Comparison of ENCODE assay signal across 1 cellular context in the genomic region with DNA sequence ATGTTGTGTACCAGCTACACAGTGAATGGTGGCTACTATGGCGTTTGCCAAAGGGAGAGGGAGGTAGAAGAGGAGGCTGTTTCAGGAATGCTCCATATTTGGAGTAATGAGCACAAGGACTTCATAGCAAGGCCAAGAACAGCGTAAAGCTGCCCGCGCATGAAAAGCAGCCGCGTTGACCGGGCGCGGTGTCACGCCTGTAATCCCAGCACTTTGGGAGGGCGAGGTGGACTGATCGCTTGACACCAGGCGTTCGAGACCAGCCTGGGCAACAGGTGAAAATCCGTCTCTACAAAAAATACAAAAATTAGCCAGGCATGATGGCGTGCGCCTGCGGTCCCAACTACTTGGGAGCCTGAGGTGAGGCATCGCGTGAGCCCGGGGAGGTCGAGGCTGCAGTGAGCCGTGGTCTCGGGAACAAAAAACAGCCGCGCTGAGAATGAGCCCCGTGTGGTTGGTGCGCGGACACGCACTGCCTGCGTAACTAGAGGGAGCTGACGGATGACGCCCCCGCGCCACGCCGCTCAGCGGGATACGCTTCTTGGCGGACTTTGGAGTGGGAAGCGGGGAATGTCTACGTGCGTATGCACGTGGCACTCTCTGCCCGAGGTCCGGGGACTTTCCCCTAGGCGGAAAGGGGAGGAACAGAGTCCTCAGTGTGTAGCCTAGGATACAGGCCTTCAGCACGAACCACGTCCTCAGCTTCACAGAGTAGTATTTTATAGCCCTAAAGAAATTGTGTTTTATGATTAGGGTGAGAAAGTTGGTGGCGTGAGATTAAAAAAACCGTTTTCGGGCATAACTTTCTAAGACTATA.
TF ChIP-seq lines count a peak whose summit lies in the region.

Gene RMRP (minus strand): TSS at position 693 of the 817 bp plus-strand sequence.

TF ChIP-seq in HepG2, 621 proteins besides CTCF, POLR2A, EP300 and RAD21 (continued from another document and continues in another):
- TF ChIP-seq, protein P1, sequence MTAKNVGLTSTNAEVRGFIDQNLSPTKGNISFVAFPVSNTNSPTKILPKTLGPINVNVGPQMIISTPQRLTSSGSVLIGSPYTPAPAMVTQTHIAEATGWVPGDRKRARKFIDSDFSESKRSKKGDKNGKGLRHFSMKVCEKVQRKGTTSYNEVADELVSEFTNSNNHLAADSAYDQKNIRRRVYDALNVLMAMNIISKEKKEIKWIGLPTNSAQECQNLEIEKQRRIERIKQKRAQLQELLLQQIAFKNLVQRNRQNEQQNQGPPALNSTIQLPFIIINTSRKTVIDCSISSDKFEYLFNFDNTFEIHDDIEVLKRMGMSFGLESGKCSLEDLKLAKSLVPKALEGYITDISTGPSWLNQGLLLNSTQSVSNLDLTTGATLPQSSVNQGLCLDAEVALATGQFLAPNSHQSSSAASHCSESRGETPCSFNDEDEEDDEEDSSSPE (CRISPR knock-in tag; IDR thresholded peaks at IDR 0.05) = peak; percentile 97
- TF ChIP-seq ZNF572 (CRISPR knock-in tag; IDR thresholded peaks at IDR 0.05) (0 out of 2 replicates have a peak, but pooled peaks have one; percentile 72), STAT5B (CRISPR knock-in tag; IDR thresholded peaks at IDR 0.05) (0 out of 2 replicates have a peak, but pooled peaks have one; percentile 70), PCBP2 (optimal IDR thresholded peaks at IDR 0.05; ENCODE audit: low read depth, low read length, poor library complexity, severe bottlenecking) (no peak), PAWR (CRISPR knock-in tag; IDR thresholded peaks at IDR 0.05; ENCODE audit: borderline replicate concordance) (peak; percentile 6; the same call in 1 of the 2 replicates), ZNF670 (CRISPR knock-in tag; IDR thresholded peaks at IDR 0.05; ENCODE audit: borderline replicate concordance) (peak; percentile 98), ZNF235 (CRISPR knock-in tag; IDR thresholded peaks at IDR 0.05; ENCODE audit: borderline replicate concordance) (no peak), KDM5A (IDR thresholded peaks at IDR 0.05; ENCODE audit: borderline replicate concordance, low read length) (no peak), SOX6 (IDR thresholded peaks at IDR 0.05) (no peak), SOX6 (CRISPR knock-in tag; IDR thresholded peaks at IDR 0.05) (peak; percentile 83), AGO2 (optimal IDR thresholded peaks at IDR 0.05; ENCODE audit: low read depth, low read length) (no peak), ZSCAN9 (CRISPR knock-in tag; IDR thresholded peaks at IDR 0.05; ENCODE audit: borderline replicate concordance) (peak; percentile 98; the same call in 1 of the 2 replicates), HNF4G (IDR thresholded peaks at IDR 0.05; ENCODE audit: borderline replicate concordance, low read depth, low read length) (peak; percentile 90), HNF4G (CRISPR knock-in tag; IDR thresholded peaks at IDR 0.05; ENCODE audit: borderline replicate concordance, low read depth) (peak; percentile 93), ZNF619 (CRISPR knock-in tag; IDR thresholded peaks at IDR 0.05) (peak; percentile 69; the same call in 1 of the 2 replicates), CEBPG (CRISPR knock-in tag; IDR thresholded peaks at IDR 0.05) (peak; percentile 58), SMYD3 (CRISPR knock-in tag; IDR thresholded peaks at IDR 0.05) (peak; percentile 96), SMAD1 (CRISPR knock-in tag; IDR thresholded peaks at IDR 0.05; ENCODE audit: borderline replicate concordance, low read depth) (peak; percentile 32; the same call in 1 of the 2 replicates), ZBTB38 (CRISPR knock-in tag; IDR thresholded peaks at IDR 0.05) (peak; percentile 93), ZNF546 (CRISPR knock-in tag; conservative IDR thresholded peaks at IDR 0.05) (peak; percentile 96), TBX3 (IDR thresholded peaks at IDR 0.05; ENCODE audit: borderline replicate concordance) (peak; percentile 68; the same call in 1 of the 2 replicates), FOXO1 (CRISPR knock-in tag; IDR thresholded peaks at IDR 0.05) (peak; percentile 78; the same call in 1 of the 2 replicates), HHEX (CRISPR knock-in tag; IDR thresholded peaks at IDR 0.05) (no peak), HOXA9 (CRISPR knock-in tag; IDR thresholded peaks at IDR 0.05; ENCODE audit: borderline replicate concordance) (peak; percentile 91; the same call in 1 of the 2 replicates), ARHGAP35 (CRISPR knock-in tag; IDR thresholded peaks at IDR 0.05; ENCODE audit: borderline replicate concordance) (peak; percentile 96), ZSCAN12 (CRISPR knock-in tag; IDR thresholded peaks at IDR 0.05) (peak; percentile 97), SRF (IDR thresholded peaks at IDR 0.05; ENCODE audit: low read depth, low read length) (0 out of 2 replicates have a peak, but pooled peaks have one; percentile 2), ZNF143 (CRISPR knock-in tag; IDR thresholded peaks at IDR 0.05) (peak; percentile 72; the same call in 1 of the 2 replicates), CBFB (CRISPR knock-in tag; IDR thresholded peaks at IDR 0.05) (peak; percentile 78), KLF13 (CRISPR knock-in tag; IDR thresholded peaks at IDR 0.05) (0 out of 2 replicates have a peak, but pooled peaks have one; percentile 77), ZNF644 (CRISPR knock-in tag; IDR thresholded peaks at IDR 0.05; ENCODE audit: low read depth) (peak; percentile 13; the same call in 1 of the 2 replicates), ZFP36L2 (CRISPR knock-in tag; IDR thresholded peaks at IDR 0.05) (no peak; the same call in 1 of the 2 replicates), MIER3 (CRISPR knock-in tag; IDR thresholded peaks at IDR 0.05; ENCODE audit: borderline replicate concordance) (peak; percentile 96), ZBTB40 (IDR thresholded peaks at IDR 0.05) (no peak), ZBTB40 (CRISPR knock-in tag; IDR thresholded peaks at IDR 0.05) (peak; percentile 93), PHF20 (CRISPR knock-in tag; IDR thresholded peaks at IDR 0.05) (peak; percentile 68), RARA (CRISPR knock-in tag; IDR thresholded peaks at IDR 0.05) (peak; percentile 49), ZNF33B (CRISPR knock-in tag; IDR thresholded peaks at IDR 0.05) (peak; percentile 55; the same call in 1 of the 2 replicates)
- TF ChIP-seq, protein P2, sequence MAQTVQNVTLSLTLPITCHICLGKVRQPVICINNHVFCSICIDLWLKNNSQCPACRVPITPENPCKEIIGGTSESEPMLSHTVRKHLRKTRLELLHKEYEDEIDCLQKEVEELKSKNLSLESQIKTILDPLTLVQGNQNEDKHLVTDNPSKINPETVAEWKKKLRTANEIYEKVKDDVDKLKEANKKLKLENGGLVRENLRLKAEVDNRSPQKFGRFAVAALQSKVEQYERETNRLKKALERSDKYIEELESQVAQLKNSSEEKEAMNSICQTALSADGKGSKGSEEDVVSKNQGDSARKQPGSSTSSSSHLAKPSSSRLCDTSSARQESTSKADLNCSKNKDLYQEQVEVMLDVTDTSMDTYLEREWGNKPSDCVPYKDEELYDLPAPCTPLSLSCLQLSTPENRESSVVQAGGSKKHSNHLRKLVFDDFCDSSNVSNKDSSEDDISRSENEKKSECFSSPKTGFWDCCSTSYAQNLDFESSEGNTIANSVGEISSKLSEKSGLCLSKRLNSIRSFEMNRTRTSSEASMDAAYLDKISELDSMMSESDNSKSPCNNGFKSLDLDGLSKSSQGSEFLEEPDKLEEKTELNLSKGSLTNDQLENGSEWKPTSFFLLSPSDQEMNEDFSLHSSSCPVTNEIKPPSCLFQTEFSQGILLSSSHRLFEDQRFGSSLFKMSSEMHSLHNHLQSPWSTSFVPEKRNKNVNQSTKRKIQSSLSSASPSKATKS (CRISPR knock-in tag; IDR thresholded peaks at IDR 0.05) = no peak
- TF ChIP-seq, protein P3, sequence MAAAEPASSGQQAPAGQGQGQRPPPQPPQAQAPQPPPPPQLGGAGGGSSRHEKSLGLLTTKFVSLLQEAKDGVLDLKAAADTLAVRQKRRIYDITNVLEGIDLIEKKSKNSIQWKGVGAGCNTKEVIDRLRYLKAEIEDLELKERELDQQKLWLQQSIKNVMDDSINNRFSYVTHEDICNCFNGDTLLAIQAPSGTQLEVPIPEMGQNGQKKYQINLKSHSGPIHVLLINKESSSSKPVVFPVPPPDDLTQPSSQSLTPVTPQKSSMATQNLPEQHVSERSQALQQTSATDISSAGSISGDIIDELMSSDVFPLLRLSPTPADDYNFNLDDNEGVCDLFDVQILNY (CRISPR knock-in tag; conservative IDR thresholded peaks at IDR 0.05) = peak; percentile 50; the same call in 1 of the 2 replicates
- TF ChIP-seq, protein P4, sequence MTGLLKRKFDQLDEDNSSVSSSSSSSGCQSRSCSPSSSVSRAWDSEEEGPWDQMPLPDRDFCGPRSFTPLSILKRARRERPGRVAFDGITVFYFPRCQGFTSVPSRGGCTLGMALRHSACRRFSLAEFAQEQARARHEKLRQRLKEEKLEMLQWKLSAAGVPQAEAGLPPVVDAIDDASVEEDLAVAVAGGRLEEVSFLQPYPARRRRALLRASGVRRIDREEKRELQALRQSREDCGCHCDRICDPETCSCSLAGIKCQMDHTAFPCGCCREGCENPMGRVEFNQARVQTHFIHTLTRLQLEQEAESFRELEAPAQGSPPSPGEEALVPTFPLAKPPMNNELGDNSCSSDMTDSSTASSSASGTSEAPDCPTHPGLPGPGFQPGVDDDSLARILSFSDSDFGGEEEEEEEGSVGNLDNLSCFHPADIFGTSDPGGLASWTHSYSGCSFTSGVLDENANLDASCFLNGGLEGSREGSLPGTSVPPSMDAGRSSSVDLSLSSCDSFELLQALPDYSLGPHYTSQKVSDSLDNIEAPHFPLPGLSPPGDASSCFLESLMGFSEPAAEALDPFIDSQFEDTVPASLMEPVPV (CRISPR knock-in tag; IDR thresholded peaks at IDR 0.05) = peak; percentile 96
- TF ChIP-seq, protein P5, sequence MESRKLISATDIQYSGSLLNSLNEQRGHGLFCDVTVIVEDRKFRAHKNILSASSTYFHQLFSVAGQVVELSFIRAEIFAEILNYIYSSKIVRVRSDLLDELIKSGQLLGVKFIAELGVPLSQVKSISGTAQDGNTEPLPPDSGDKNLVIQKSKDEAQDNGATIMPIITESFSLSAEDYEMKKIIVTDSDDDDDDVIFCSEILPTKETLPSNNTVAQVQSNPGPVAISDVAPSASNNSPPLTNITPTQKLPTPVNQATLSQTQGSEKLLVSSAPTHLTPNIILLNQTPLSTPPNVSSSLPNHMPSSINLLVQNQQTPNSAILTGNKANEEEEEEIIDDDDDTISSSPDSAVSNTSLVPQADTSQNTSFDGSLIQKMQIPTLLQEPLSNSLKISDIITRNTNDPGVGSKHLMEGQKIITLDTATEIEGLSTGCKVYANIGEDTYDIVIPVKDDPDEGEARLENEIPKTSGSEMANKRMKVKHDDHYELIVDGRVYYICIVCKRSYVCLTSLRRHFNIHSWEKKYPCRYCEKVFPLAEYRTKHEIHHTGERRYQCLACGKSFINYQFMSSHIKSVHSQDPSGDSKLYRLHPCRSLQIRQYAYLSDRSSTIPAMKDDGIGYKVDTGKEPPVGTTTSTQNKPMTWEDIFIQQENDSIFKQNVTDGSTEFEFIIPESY (CRISPR knock-in tag; IDR thresholded peaks at IDR 0.05) = peak; percentile 74
